Comparison of ENCODE assay signal across 33 cellular contexts in genomic region chr19:16799740-16800139, GRCh38. TPM values are rescaled to one million over a fixed set of nuclear protein-coding genes. Genes with fewer than 3 reads are reported as not detected.
DNase-seq lines count a peak whose midpoint lies in the region; ATAC-seq, FAIRE-seq and TF ChIP-seq lines count a peak whose summit lies in the region.
"Had no signal": no experiment of that assay in that cellular context is flagged by ENCODE, and none has a peak within 500 bp of the region (broad histone marks: within the 10 kb centered on the region; RNA-seq: fewer than 3 reads in every experiment).

No MANE protein-coding gene starts in this region.

- TF ChIP-seq CTCF in kidney (IDR thresholded peaks at IDR 0.05; ENCODE audit: borderline replicate concordance, extremely low read depth, insufficient read depth) (no peak), neutrophil (IDR thresholded peaks at IDR 0.05) (no peak)

- H3K4me1 ChIP-seq in kidney (ENCODE audit: control insufficient read depth in 1 of 2, insufficient read depth in 1 of 2, low read depth in 1 of 2, low read length in 2 of 2) (no peaks in the 10 kb centered on the region), neutrophil (ENCODE audit: control insufficient read depth in 1 of 2, insufficient read depth in 1 of 2, low read depth in 1 of 2, low read length in 1 of 2) (peaks cover 30 to 33% of the 10 kb centered on the region in 2 experiments), small intestine (ENCODE audit: control insufficient read depth in 2 of 2, insufficient read depth in 1 of 2, low read depth in 1 of 2, low read length in 1 of 2) (no peaks in the 10 kb centered on the region)
- H3K4me1 ChIP-seq: A549, BE2C, Caco-2 had no signal

- 95 to 97% (median 96%) methylated on average over 16 of the region's 16 CpGs for WGBS in small intestine, 3 donors

- H3K27ac ChIP-seq in kidney (ENCODE audit: low read depth in 2 of 2, low read length in 2 of 2), result no peak overlapping the region
- peak overlapping the region; percentile 89 for H3K27ac ChIP-seq in neutrophil
- H3K27ac ChIP-seq in small intestine (ENCODE audit: low read depth in 1 of 2, low read length in 1 of 2), result no peak overlapping the region
- H3K27ac ChIP-seq: 22Rv1; A549; BLaER1; BLaER1 treated with 17β-estradiol and CSF1 and Interleukin-3, amounts not matched to agents 10 nM and 100 nM; C4-2B had no signal

- peaks cover 0 to 7% of the 10 kb centered on the region in 2 donors for H3K9me3 ChIP-seq in kidney (ENCODE audit: control insufficient read depth in 1 of 2, low read length in 2 of 2)
- H3K9me3 ChIP-seq in neutrophil, result no peaks in the 10 kb centered on the region
- H3K9me3 ChIP-seq in small intestine (ENCODE audit: control insufficient read depth, low read depth), result no peaks in the 10 kb centered on the region
- H3K9me3 ChIP-seq: A549, BE2C had no signal

- H3K4me3 ChIP-seq in kidney (ENCODE audit: low read length in 2 of 2) (no peak overlapping the region), neutrophil (ENCODE audit: low read depth in 1 of 2, low read length in 1 of 2) (no peak overlapping the region), small intestine (ENCODE audit: low read depth in 1 of 2, low read length in 2 of 2) (no peak overlapping the region)
- H3K4me3 ChIP-seq: A549; BLaER1; BLaER1 treated with 17β-estradiol and CSF1 and Interleukin-3, amounts not matched to agents 10 nM and 100 nM had no signal

- H3K27me3 ChIP-seq in neutrophil (no peaks in the 10 kb centered on the region), small intestine (ENCODE audit: control insufficient read depth in 2 of 2, insufficient read depth in 2 of 2, low read length in 2 of 2) (no peaks in the 10 kb centered on the region)
- H3K27me3 ChIP-seq: BE2C; BLaER1; BLaER1 treated with 17β-estradiol and CSF1 and Interleukin-3, amounts not matched to agents 10 nM and 100 nM had no signal

- ATAC-seq in HG03378 (IDR thresholded peaks at IDR 0.05; ENCODE audit: unreplicated experiment), result no peak
- no peak for ATAC-seq in GM19324 (IDR thresholded peaks at IDR 0.05; ENCODE audit: low FRiP score, unreplicated experiment)
- ATAC-seq: A549; CD8-positive, alpha-beta T cell had no signal

- no peak overlapping the region for H3K9ac ChIP-seq in kidney (ENCODE audit: low read length in 2 of 2)
- H3K9ac ChIP-seq: BLaER1; BLaER1 treated with 17β-estradiol and CSF1 and Interleukin-3, amounts not matched to agents 10 nM and 100 nM had no signal

- no peak for FAIRE-seq in kidney (lab: Jason Lieb, UNC)
- FAIRE-seq in small intestine (lab: Jason Lieb, UNC), result no peak
- FAIRE-seq: A204.1, A549, D721Med had no signal

- intact Hi-C loops in kidney (cut with DNase I), result no loop called here
- intact Hi-C loops in posterior vena cava (cut with DNase I), result loop anchor here in 1 of 2 donors (5.0 kb wide), 1 partner anchor 657 kb away; the partner anchor contains the start of gene HSH2D

- peak; percentile 48 for DNase-seq in kidney
- DNase-seq in posterior vena cava (ENCODE audit: low spot score), result peak; percentile 65
- DNase-seq in small intestine, result no peak
- DNase-seq: 8988T; ACHN; AML-193; BE2C; C1 segment of cervical spinal cord; Caco-2; Calu3; CD4-positive, alpha-beta memory T cell; CD4-positive, alpha-beta T cell; CD4-positive, CD25-positive, alpha-beta regulatory T cell; CD8-positive, alpha-beta memory T cell; CD8-positive, alpha-beta T cell; COR-L47; DMS 273 treated with DMSO at 0.1 percent for 48 hours; DMS153; DMS53; DMS79; DMS79 treated with DMSO at 0.1 percent for 48 hours; DND-41; EL had no signal

- H3K36me3 ChIP-seq in kidney (ENCODE audit: control insufficient read depth in 1 of 2, insufficient read depth in 2 of 2, low read length in 2 of 2) (no peaks in the 10 kb centered on the region), neutrophil (no peaks in the 10 kb centered on the region), small intestine (ENCODE audit: control insufficient read depth in 2 of 2, insufficient read depth in 2 of 2, low read length in 2 of 2) (no peaks in the 10 kb centered on the region)
- H3K36me3 ChIP-seq: BE2C had no signal

RNA-seq across cellular contexts. Expression of gene SIN3B, which starts 29.5 kb away (rescaled TPM):
- 62.0 TPM for total RNA-seq in kidney
- 12.2 TPM for polyA plus RNA-seq in kidney (ENCODE audit: insufficient read depth, low read depth, low replicate concordance)
- 10 to 100 TPM; 34.6 to 36.5 TPM for total RNA-seq in posterior vena cava
- 10 to 100 TPM in 2 of 3 donors, 1 to 10 TPM in 1; 9.7 to 18.8 (median 12.1) TPM for polyA plus RNA-seq in small intestine
